31 cellular contexts compared by ENCODE assay signal in the genomic region with DNA sequence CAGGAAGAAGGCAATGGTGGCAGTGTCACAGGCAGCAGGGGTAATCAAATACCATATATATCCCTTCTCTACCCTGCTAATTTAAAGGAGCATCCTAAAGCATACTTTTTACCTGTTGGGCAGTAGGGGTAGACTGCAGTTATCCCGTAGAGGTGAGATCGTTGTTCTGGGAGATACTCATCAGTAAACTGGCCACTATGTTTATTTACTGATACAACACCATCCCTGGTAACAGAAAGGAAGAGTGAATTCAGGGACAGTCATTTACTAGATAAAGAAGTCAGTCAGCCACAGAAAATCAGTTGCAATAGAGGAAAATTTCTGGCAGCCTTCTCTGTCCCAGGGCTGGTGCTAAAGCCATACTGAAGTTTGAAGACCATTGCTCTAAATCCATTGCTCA.
"Had no signal": no experiment of that assay in that cellular context is flagged by ENCODE, and none has a peak within 500 bp of the region (broad histone marks: within the 10 kb centered on the region; RNA-seq: fewer than 3 reads in every experiment).

No MANE protein-coding gene starts in this region.

- H3K9ac ChIP-seq: SK-N-SH had no signal

- H3K27me3 Mint-ChIP-seq: activated CD4-positive, alpha-beta T cell treated with anti-CD3 and anti-CD28 coated beads for 36 hours; activated CD4-positive, alpha-beta T cell treated with anti-CD3 and anti-CD28 coated beads, Interleukin-2, amount 10 ng/mL, durations not matched to agents 7 days and 5 days; activated naive CD4-positive, alpha-beta T cell treated with anti-CD3 and anti-CD28 coated beads, Interleukin-2, amount 10 ng/mL, durations not matched to agents 7 days and 5 days had no signal

- H3K9me3 ChIP-seq: adrenal gland, body of pancreas, breast epithelium, SJSA1, SK-N-SH had no signal

- H3K4me1 ChIP-seq: breast epithelium, SJSA1 had no signal

- ATAC-seq: activated CD4-positive, alpha-beta T cell treated with anti-CD3 and anti-CD28 coated beads for 36 hours; activated CD4-positive, CD25-positive, alpha-beta regulatory T cell treated with anti-CD3 and anti-CD28 coated beads, Interleukin-2, amount 50 U/mL, for 24 hours; activated CD8-positive, alpha-beta T cell treated with anti-CD3 and anti-CD28 coated beads, Interleukin-2, amount 10 ng/mL, durations not matched to agents 7 days and 5 days; activated T-cell treated with anti-CD3 and anti-CD28 coated beads, Interleukin-2, amount 50 U/mL, for 72 hours; body of pancreas; Panc1; WTC11 had no signal

- H3K4me1 Mint-ChIP-seq: activated CD4-positive, alpha-beta T cell treated with anti-CD3 and anti-CD28 coated beads for 36 hours; activated CD4-positive, alpha-beta T cell treated with anti-CD3 and anti-CD28 coated beads, Interleukin-2, amount 10 ng/mL, durations not matched to agents 7 days and 5 days; activated naive CD4-positive, alpha-beta T cell treated with anti-CD3 and anti-CD28 coated beads, Interleukin-2, amount 10 ng/mL, durations not matched to agents 7 days and 5 days; WTC11 had no signal

- H3K27me3 ChIP-seq: adrenal gland, body of pancreas, breast epithelium, SJSA1 had no signal

- H3K4me3 Mint-ChIP-seq: activated CD4-positive, alpha-beta T cell treated with anti-CD3 and anti-CD28 coated beads for 36 hours; activated CD4-positive, alpha-beta T cell treated with anti-CD3 and anti-CD28 coated beads, Interleukin-2, amount 10 ng/mL, durations not matched to agents 7 days and 5 days; activated CD8-positive, alpha-beta T cell treated with anti-CD3 and anti-CD28 coated beads, Interleukin-2, amount 10 ng/mL, durations not matched to agents 7 days and 5 days; activated naive CD4-positive, alpha-beta T cell treated with anti-CD3 and anti-CD28 coated beads, Interleukin-2, amount 10 ng/mL, durations not matched to agents 7 days and 5 days; activated T-cell treated with anti-CD3 and anti-CD28 coated beads, Interleukin-2, amount 50 U/mL, for 72 hours; T-helper 1 cell treated with Interleukin-12 subunit alpha and Interleukin-12 subunit beta and Interleukin-4 antibody, amounts not matched to agents 30 μg/mL and 1 μg/mL, for 36 hours; T-helper 2 cell treated with Interferon-gamma antibody and Interleukin-4, amounts not matched to agents 5 μg/mL and 100 μg/mL, for 36 hours; WTC11 had no signal

- H3K27ac Mint-ChIP-seq: activated CD4-positive, alpha-beta T cell treated with anti-CD3 and anti-CD28 coated beads for 36 hours; activated CD4-positive, alpha-beta T cell treated with anti-CD3 and anti-CD28 coated beads, Interleukin-2, amount 10 ng/mL, durations not matched to agents 7 days and 5 days; activated CD8-positive, alpha-beta T cell treated with anti-CD3 and anti-CD28 coated beads, Interleukin-2, amount 10 ng/mL, durations not matched to agents 7 days and 5 days; activated naive CD4-positive, alpha-beta T cell treated with anti-CD3 and anti-CD28 coated beads, Interleukin-2, amount 10 ng/mL, durations not matched to agents 7 days and 5 days; activated T-helper 2 cell treated with anti-CD3 and anti-CD28 coated beads, Interferon-gamma antibody, Interleukin-2, Interleukin-4, amounts not matched to agents 10 μg/mL and 5 μg/mL and 100 μg/mL, durations not matched to agents 14 hours and 24 hours and 36 hours; T-helper 1 cell treated with Interleukin-12 subunit alpha and Interleukin-12 subunit beta and Interleukin-4 antibody, amounts not matched to agents 30 μg/mL and 1 μg/mL, for 36 hours; T-helper 2 cell treated with Interferon-gamma antibody and Interleukin-4, amounts not matched to agents 5 μg/mL and 100 μg/mL, for 36 hours; WTC11 had no signal

- DNase-seq: activated CD4-positive, alpha-beta T cell treated with anti-CD3 and anti-CD28 coated beads for 36 hours; activated CD4-positive, alpha-beta T cell treated with anti-CD3 and anti-CD28 coated beads, Interleukin-2, amount 10 ng/mL, durations not matched to agents 7 days and 5 days; activated CD4-positive, alpha-beta T cell treated with anti-CD3 and anti-CD28 coated beads, Interleukin-2, amount 50 U/mL, for 48 hours; activated CD8-positive, alpha-beta T cell treated with anti-CD3 and anti-CD28 coated beads, Interleukin-2, amount 10 ng/mL, durations not matched to agents 7 days and 5 days; activated gamma-delta T cell treated with Interleukin-2 at 50 U/mL for 16 hours; activated naive CD4-positive, alpha-beta T cell treated with anti-CD3 and anti-CD28 coated beads, Interleukin-2, amount 10 ng/mL, durations not matched to agents 7 days and 5 days; activated T-cell treated with anti-CD3 and anti-CD28 coated beads for 4 hours; activated T-cell treated with anti-CD3 and anti-CD28 coated beads, Interleukin-2, amount 50 U/mL, for 72 hours; adrenal gland; body of pancreas; central memory CD4-positive, alpha-beta T cell; Kasumi-1; KG1; MM.1S; MV-4-11; NCI-H1092; NCI-H1436 treated with DMSO at 0.1 percent for 48 hours; NCI-H1694 treated with DMSO at 0.1 percent for 48 hours; NCI-H2029; NCI-H345; NCI-H524 treated with DMSO at 0.1 percent for 48 hours; SHP77 treated with DMSO at 0.1 percent for 48 hours; SK-N-SH had no signal

- H3K4me3 ChIP-seq: adrenal gland, body of pancreas, breast epithelium, SJSA1 had no signal

- H3K27ac ChIP-seq: adrenal gland, body of pancreas, breast epithelium, SJSA1 had no signal

- H3K9me3 Mint-ChIP-seq: activated CD4-positive, alpha-beta T cell treated with anti-CD3 and anti-CD28 coated beads, Interleukin-2, amount 10 ng/mL, durations not matched to agents 7 days and 5 days; activated naive CD4-positive, alpha-beta T cell treated with anti-CD3 and anti-CD28 coated beads, Interleukin-2, amount 10 ng/mL, durations not matched to agents 7 days and 5 days; activated T-cell treated with anti-CD3 and anti-CD28 coated beads, Interleukin-2, amount 50 U/mL, for 72 hours; activated T-helper 2 cell treated with anti-CD3 and anti-CD28 coated beads, Interferon-gamma antibody, Interleukin-2, Interleukin-4, amounts not matched to agents 10 μg/mL and 5 μg/mL and 100 μg/mL, durations not matched to agents 14 hours and 24 hours and 36 hours; T-helper 1 cell treated with Interleukin-12 subunit alpha and Interleukin-12 subunit beta and Interleukin-4 antibody, amounts not matched to agents 30 μg/mL and 1 μg/mL, for 36 hours; T-helper 2 cell treated with Interferon-gamma antibody and Interleukin-4, amounts not matched to agents 5 μg/mL and 100 μg/mL, for 36 hours; WTC11 had no signal
